ENCODE assay signal across 23 cellular contexts in the genomic region with DNA sequence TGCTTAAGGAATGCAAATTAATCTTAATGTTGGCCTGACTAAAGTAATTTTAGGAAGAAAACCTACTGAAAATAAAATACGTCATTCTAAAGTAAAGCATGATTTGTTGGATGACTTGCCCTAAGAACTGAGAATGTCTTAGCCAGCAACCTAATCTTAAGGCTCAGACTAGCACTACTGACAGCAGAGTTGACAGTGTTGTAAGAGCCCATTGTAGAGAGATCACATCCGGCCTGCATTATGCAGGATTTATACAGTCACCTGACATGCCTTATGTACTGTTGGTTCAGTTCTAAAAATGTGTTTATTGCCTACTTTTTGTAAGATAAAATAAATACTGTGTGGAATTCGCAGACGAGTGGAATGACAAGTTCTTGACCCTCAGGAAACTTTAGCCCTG.
A peak's percentile ranks its signal among the peaks of the same experiment; 100 is the strongest.
DNase-seq lines count a peak whose midpoint lies in the region; TF ChIP-seq lines count a peak whose summit lies in the region.
"Had no signal": no experiment of that assay in that cellular context is flagged by ENCODE, and none has a peak within 500 bp of the region (broad histone marks: within the 10 kb centered on the region; RNA-seq: fewer than 3 reads in every experiment).

No MANE protein-coding gene starts in this region.

- no peaks in the 10 kb centered on the region for H3K4me1 ChIP-seq in Karpas-422 (ENCODE audit: low read length)
- H3K4me1 ChIP-seq: A549 had no signal

- DNase-seq in COLO829 (ENCODE audit: low spot score) (peak; percentile 50), choroid plexus epithelial cell (ENCODE audit: low read depth) (peak; percentile 6), foreskin melanocyte (peak; percentile 77), retinal pigment epithelial cell (ENCODE audit: low read depth) (peak; percentile 68), islet precursor cell (no peak), Karpas-422 (no peak)
- DNase-seq in activated effector memory CD4-positive, alpha-beta T cell treated with anti-CD3 and anti-CD28 coated beads, Interleukin-2, amount 50 U/mL, for 16 hours, result no peak
- DNase-seq: AML-193; CD4-positive, alpha-beta T cell; CD8-positive, alpha-beta T cell; COR-L47; DMS 273 treated with DMSO at 0.1 percent for 48 hours; DMS153; DMS53; DMS79; DND-41; EL; GDM1 had no signal

- no peak overlapping the region for H2AFZ ChIP-seq in Karpas-422 (ENCODE audit: low read length)

- no peaks in the 10 kb centered on the region for H3K36me3 ChIP-seq in Karpas-422 (ENCODE audit: insufficient read depth, low read length)

- no peaks in the 10 kb centered on the region for H3K79me2 ChIP-seq in Karpas-422 (ENCODE audit: low read length)

- no peak overlapping the region for H3K4me2 ChIP-seq in Karpas-422 (ENCODE audit: low read depth, low read length, poor library complexity, severe bottlenecking)
- H3K4me2 ChIP-seq: A549; BLaER1 treated with 17β-estradiol and CSF1 and Interleukin-3, amounts not matched to agents 10 nM and 100 nM had no signal

- no peaks in the 10 kb centered on the region for H3K9me3 ChIP-seq in Karpas-422 (ENCODE audit: low read length)
- H3K9me3 ChIP-seq: A549 had no signal

- H3K4me3 ChIP-seq in choroid plexus epithelial cell (ENCODE audit: low read depth, low read length) (no peak overlapping the region), retinal pigment epithelial cell (ENCODE audit: low read length) (no peak overlapping the region), Karpas-422 (ENCODE audit: low read length) (no peak overlapping the region)
- H3K4me3 ChIP-seq: A549; BLaER1 treated with 17β-estradiol and CSF1 and Interleukin-3, amounts not matched to agents 10 nM and 100 nM; GM12878 had no signal

- H3K27ac ChIP-seq in Karpas-422 (ENCODE audit: low read length), result no peak overlapping the region
- H3K27ac ChIP-seq: 22Rv1; A549; BLaER1 treated with 17β-estradiol and CSF1 and Interleukin-3, amounts not matched to agents 10 nM and 100 nM; C4-2B had no signal

- no peak overlapping the region for H3K9ac ChIP-seq in Karpas-422 (ENCODE audit: low read length)
- H3K9ac ChIP-seq: BLaER1 treated with 17β-estradiol and CSF1 and Interleukin-3, amounts not matched to agents 10 nM and 100 nM had no signal

- H3K9me2 ChIP-seq in Karpas-422 (replicated peaks; ENCODE audit: insufficient read depth, low read length), result no peaks in the 10 kb centered on the region

- no peaks in the 10 kb centered on the region for H3K27me3 ChIP-seq in Karpas-422 (ENCODE audit: low read length)
- H3K27me3 ChIP-seq: BLaER1 treated with 17β-estradiol and CSF1 and Interleukin-3, amounts not matched to agents 10 nM and 100 nM had no signal

- H4K20me1 ChIP-seq in Karpas-422 (ENCODE audit: insufficient read depth, low read depth, low read length), result no peaks in the 10 kb centered on the region
- H4K20me1 ChIP-seq: BLaER1 treated with 17β-estradiol and CSF1 and Interleukin-3, amounts not matched to agents 10 nM and 100 nM had no signal

- TF ChIP-seq CTCF in choroid plexus epithelial cell (conservative IDR thresholded peaks at IDR 0.05; ENCODE audit: low read depth, low read length) (no peak), retinal pigment epithelial cell (conservative IDR thresholded peaks at IDR 0.05; ENCODE audit: low read depth, low read length) (no peak)

Comparison
In these comparisons a context has a peak if more than half of its experiments do, and no peak if none do; other contexts are left out.
1. DNase-seq: peak in COLO829 (single experiment), choroid plexus epithelial cell (single experiment), foreskin melanocyte (single experiment) and retinal pigment epithelial cell (single experiment); none in activated effector memory CD4-positive, alpha-beta T cell treated with anti-CD3 and anti-CD28 coated beads, Interleukin-2, amount 50 U/mL, for 16 hours (single experiment), islet precursor cell (single experiment) and Karpas-422 (single experiment).